Comparison of ENCODE assay signal across 1 cellular context in genomic region chr2:202037086-202037485, GRCh38.
TF ChIP-seq lines count a peak whose summit lies in the region.

No MANE protein-coding gene starts in this region.

TF ChIP-seq in neural cell, 6 proteins besides CTCF, POLR2A, EP300 and RAD21 (continued from another document):
- TF ChIP-seq REST (IDR thresholded peaks at IDR 0.05; ENCODE audit: borderline replicate concordance) (no peak), TAF1 (IDR thresholded peaks at IDR 0.05; ENCODE audit: low read depth) (no peak)
